In genomic region chr4:86675548-86675947, GRCh38 we compare ENCODE assay signal across 22 cellular contexts.
"Had no signal": no experiment of that assay in that cellular context is flagged by ENCODE, and none has a peak within 500 bp of the region (broad histone marks: within the 10 kb centered on the region; RNA-seq: fewer than 3 reads in every experiment).

No MANE protein-coding gene starts in this region.

- FAIRE-seq: kidney had no signal

- H3K36me3 ChIP-seq: left ventricle myocardium inferior, ovary, right atrium auricular region, thyroid gland, transverse colon, upper lobe of left lung, vagina had no signal

- H3K27me3 ChIP-seq: ovary, right atrium auricular region, stomach, testis, thyroid gland, transverse colon, upper lobe of left lung, vagina had no signal

- H3K4me1 ChIP-seq: left ventricle myocardium inferior, right atrium auricular region, stomach, testis, transverse colon, upper lobe of left lung had no signal

- DNase-seq: kidney; left ventricle myocardium inferior; mesendoderm; naive thymus-derived CD4-positive, alpha-beta T cell; ovary; stimulated activated CD4-positive, alpha-beta T cell treated with anti-CD3 and anti-CD28 coated beads, Interleukin-12 subunit alpha, Interleukin-12 subunit beta, amount 100 ng/mL, for 4 hours; stimulated activated CD4-positive, alpha-beta T cell treated with anti-CD3 and anti-CD28 coated beads, Interleukin-15, amount 100 ng/mL, for 24 hours; stimulated activated CD4-positive, alpha-beta T cell treated with anti-CD3 and anti-CD28 coated beads, Interleukin-2, amount 100 ng/mL, for 24 hours; stimulated activated CD4-positive, alpha-beta T cell treated with anti-CD3 and anti-CD28 coated beads, Interleukin-4, amount 100 ng/mL, for 1 hour; stimulated activated naive B cell treated with anti-CD40 and anti-IgM and Interleukin-4, amounts not matched to agents 10 μg/mL and 1 μg/mL and 100 μg/mL, for 72 hours; stimulated activated naive CD8-positive, alpha-beta T cell treated with anti-CD3 and anti-CD28 coated beads, Interleukin-15, Interleukin-2, amounts not matched to agents 100 U/mL and 50 U/mL, for 24 hours; stomach; testis; thyroid gland; transverse colon; upper lobe of left lung had no signal

- H3K27ac ChIP-seq: left ventricle myocardium inferior, ovary, right atrium auricular region, skin epidermis, stomach, testis, thyroid gland, transverse colon, upper lobe of left lung, vagina had no signal

- ATAC-seq: naive thymus-derived CD4-positive, alpha-beta T cell; natural killer cell treated with Interleukin-12 subunit alpha and Interleukin-12 subunit beta and Interleukin-15 and Interleukin-18, amount 100 ng/mL, for 72 hours; sciatic nerve; stimulated activated naive B cell treated with anti-CD40 and anti-IgM and Interleukin-4, amounts not matched to agents 10 μg/mL and 1 μg/mL and 100 μg/mL, for 72 hours; stimulated activated naive CD8-positive, alpha-beta T cell treated with anti-CD3 and anti-CD28 coated beads, Interleukin-15, Interleukin-2, amounts not matched to agents 100 U/mL and 50 U/mL, for 24 hours had no signal

- H3K4me3 ChIP-seq: left ventricle myocardium inferior, lung, ovary, right atrium auricular region, skin epidermis, stomach, testis, thyroid gland, transverse colon, upper lobe of left lung, vagina had no signal

- H3K9me3 ChIP-seq: left ventricle myocardium inferior, ovary, right atrium auricular region, stomach, testis, thyroid gland, transverse colon, upper lobe of left lung, vagina had no signal
